ENCODE assay signal across 8 cellular contexts in genomic region chr6:167706313-167707109, GRCh38.
DNase-seq lines count a peak whose midpoint lies in the region; ATAC-seq and TF ChIP-seq lines count a peak whose summit lies in the region.

No MANE protein-coding gene starts in this region.

- intact Hi-C loops in breast epithelium (cut with DNase I; ENCODE audit: low total_unique reads): no loop called here

- H3K9me3 Mint-ChIP-seq in activated naive CD4-positive, alpha-beta T cell treated with anti-CD3 and anti-CD28 coated beads, Interleukin-2, amount 50 U/mL, for 24 hours: no peaks in the 10 kb centered on the region

- no peaks in the 10 kb centered on the region for H3K4me1 ChIP-seq in breast epithelium

- H3K9me3 ChIP-seq in breast epithelium: no peaks in the 10 kb centered on the region

- H3K36me3 Mint-ChIP-seq in activated naive CD4-positive, alpha-beta T cell treated with anti-CD3 and anti-CD28 coated beads, Interleukin-2, amount 50 U/mL, for 24 hours: no peaks in the 10 kb centered on the region

- no peaks in the 10 kb centered on the region for H3K27me3 ChIP-seq in breast epithelium

- H3K27ac ChIP-seq in breast epithelium: no peak overlapping the region

- no peak overlapping the region for H3K4me3 ChIP-seq in breast epithelium

- peak; percentile 22 for DNase-seq in RPMI8226
- peak; percentile 29 to 30 for DNase-seq in stimulated activated CD8-positive, alpha-beta memory T cell treated with anti-CD3 and anti-CD28 coated beads, Interleukin-4, amount 100 ng/mL, for 4 hours (ENCODE audit: low read depth in 2 of 2, low spot score in 1 of 2)
- no peak for DNase-seq in breast epithelium (ENCODE audit: low spot score in 2 of 2)
- DNase-seq in SK-N-DZ (ENCODE audit: low spot score): no peak
- DNase-seq in Kasumi-1 (lab: John Stamatoyannopoulos, UW): no peak

- ATAC-seq in GM18519 (IDR thresholded peaks at IDR 0.05; ENCODE audit: low FRiP score, unreplicated experiment): peak; percentile 90
- peak; percentile 97 for ATAC-seq in HG02885 (IDR thresholded peaks at IDR 0.05; ENCODE audit: poor library complexity, unreplicated experiment)

- TF ChIP-seq POLR2A in breast epithelium (IDR thresholded peaks at IDR 0.05): no peak

- no peaks in the 10 kb centered on the region for H3K36me3 ChIP-seq in breast epithelium

- no peak for TF ChIP-seq CTCF in breast epithelium (IDR thresholded peaks at IDR 0.05)

- peaks cover 41% of the 10 kb centered on the region for H3K4me1 Mint-ChIP-seq in activated naive CD4-positive, alpha-beta T cell treated with anti-CD3 and anti-CD28 coated beads, Interleukin-2, amount 50 U/mL, for 24 hours

- H3K27ac Mint-ChIP-seq in activated naive CD4-positive, alpha-beta T cell treated with anti-CD3 and anti-CD28 coated beads, Interleukin-2, amount 50 U/mL, for 24 hours: peak overlapping the region; percentile 56

- peaks cover 39% of the 10 kb centered on the region for H3K27me3 Mint-ChIP-seq in activated naive CD4-positive, alpha-beta T cell treated with anti-CD3 and anti-CD28 coated beads, Interleukin-2, amount 50 U/mL, for 24 hours

- H3K4me3 Mint-ChIP-seq in activated naive CD4-positive, alpha-beta T cell treated with anti-CD3 and anti-CD28 coated beads, Interleukin-2, amount 50 U/mL, for 24 hours: peak overlapping the region; percentile 52

Comparison
In these comparisons a context has a peak if more than half of its experiments do, and no peak if none do; other contexts are left out.
1. DNase-seq: peak in RPMI8226 (single experiment) and stimulated activated CD8-positive, alpha-beta memory T cell treated with anti-CD3 and anti-CD28 coated beads, Interleukin-4, amount 100 ng/mL, for 4 hours (2 of 2); none in breast epithelium (0 of 2), SK-N-DZ (single experiment) and Kasumi-1 (0 of 2).